ENCODE assay signal across 3 cellular contexts in the genomic region with DNA sequence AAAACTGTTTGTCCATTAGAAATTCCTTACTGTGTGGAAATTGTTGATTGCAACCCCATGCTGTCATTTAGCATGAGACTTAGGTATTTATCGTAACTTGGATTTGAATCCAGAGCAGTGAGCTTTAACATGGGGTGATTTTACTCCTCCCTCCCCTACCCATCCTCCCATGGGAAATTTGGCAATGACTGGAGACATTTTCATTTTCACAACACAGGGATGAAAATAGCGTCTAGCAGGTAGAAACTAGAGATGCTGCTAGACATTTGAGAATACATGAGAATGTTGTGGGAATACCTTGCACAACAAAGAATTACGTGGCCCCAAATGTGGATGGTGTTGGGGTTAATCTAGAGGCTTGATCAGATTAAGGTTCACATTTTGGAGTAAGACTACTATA.
"Had no signal": no experiment of that assay in that cellular context is flagged by ENCODE, and none has a peak within 500 bp of the region (broad histone marks: within the 10 kb centered on the region; RNA-seq: fewer than 3 reads in every experiment).

No MANE protein-coding gene starts in this region.

- ATAC-seq: GM12878 had no signal

- H3K4me3 ChIP-seq: GM12878 had no signal

- DNase-seq: GDM1, GF-D8 had no signal
